3 cellular contexts compared by ENCODE assay signal in genomic region chr17:81476635-81477034, GRCh38.
TF ChIP-seq lines count a peak whose summit lies in the region.

No MANE protein-coding gene starts in this region.

TF ChIP-seq in SK-N-SH, 30 proteins besides CTCF, POLR2A, EP300 and RAD21:
- TF ChIP-seq RCOR1 (IDR thresholded peaks at IDR 0.05; ENCODE audit: low read length) (0 out of 2 replicates have a peak, but pooled peaks have one; percentile 35), NFIC (IDR thresholded peaks at IDR 0.05; ENCODE audit: borderline replicate concordance) (no peak)

TF ChIP-seq in SK-N-SH treated with all-trans-retinoic acid at 6 μM for 48 hours, 23 proteins besides CTCF, POLR2A, EP300 and RAD21:
- no peak for TF ChIP-seq CSRNP3 (CRISPR knock-in tag; IDR thresholded peaks at IDR 0.05)
- TF ChIP-seq ESRRG (CRISPR knock-in tag; IDR thresholded peaks at IDR 0.05) = no peak
- TF ChIP-seq PPARA (CRISPR knock-in tag; IDR thresholded peaks at IDR 0.05; ENCODE audit: borderline replicate concordance) = no peak
- TF ChIP-seq CSDC2 (CRISPR knock-in tag; IDR thresholded peaks at IDR 0.05) = no peak
- TF ChIP-seq ZFP3 (CRISPR knock-in tag; IDR thresholded peaks at IDR 0.05) = no peak
- no peak for TF ChIP-seq RARB (CRISPR knock-in tag; IDR thresholded peaks at IDR 0.05)
TF ChIP-seq in SK-N-SH treated with all-trans-retinoic acid at 6 μM for 48 hours: peak in this region for 0.

TF ChIP-seq in H1, 55 proteins besides CTCF, POLR2A, EP300 and RAD21:
- TF ChIP-seq HDAC2 (IDR thresholded peaks at IDR 0.05; ENCODE audit: borderline replicate concordance in 1 of 2, low read depth in 2 of 2, low read length in 2 of 2) = no peak
- no peak for TF ChIP-seq TCF12 (IDR thresholded peaks at IDR 0.05; ENCODE audit: low read depth, low read length)
- TF ChIP-seq BRCA1 (IDR thresholded peaks at IDR 0.05; ENCODE audit: low read depth, low read length) = no peak
- peak; percentile 67; the same call in 1 of the 2 replicates for TF ChIP-seq KDM1A (IDR thresholded peaks at IDR 0.05; ENCODE audit: borderline replicate concordance, low read length)
- TF ChIP-seq KDM4A (IDR thresholded peaks at IDR 0.05; ENCODE audit: low read depth, low read length, severe bottlenecking) = no peak
- TF ChIP-seq SP2 (IDR thresholded peaks at IDR 0.05; ENCODE audit: low read length) = no peak
- no peak for TF ChIP-seq JUND (IDR thresholded peaks at IDR 0.05; ENCODE audit: low read length)
- TF ChIP-seq SIN3A (conservative IDR thresholded peaks at IDR 0.05 in 1 of 2, IDR thresholded peaks at IDR 0.05 in 1 of 2; ENCODE audit: low read depth in 1 of 2, low read length in 2 of 2) = no peak
- TF ChIP-seq RNF2 (IDR thresholded peaks at IDR 0.05; ENCODE audit: borderline replicate concordance, low read depth, low read length, missing control alignments, poor library complexity, severe bottlenecking) = no peak
